ENCODE assay signal across 1 cellular context in the genomic region with DNA sequence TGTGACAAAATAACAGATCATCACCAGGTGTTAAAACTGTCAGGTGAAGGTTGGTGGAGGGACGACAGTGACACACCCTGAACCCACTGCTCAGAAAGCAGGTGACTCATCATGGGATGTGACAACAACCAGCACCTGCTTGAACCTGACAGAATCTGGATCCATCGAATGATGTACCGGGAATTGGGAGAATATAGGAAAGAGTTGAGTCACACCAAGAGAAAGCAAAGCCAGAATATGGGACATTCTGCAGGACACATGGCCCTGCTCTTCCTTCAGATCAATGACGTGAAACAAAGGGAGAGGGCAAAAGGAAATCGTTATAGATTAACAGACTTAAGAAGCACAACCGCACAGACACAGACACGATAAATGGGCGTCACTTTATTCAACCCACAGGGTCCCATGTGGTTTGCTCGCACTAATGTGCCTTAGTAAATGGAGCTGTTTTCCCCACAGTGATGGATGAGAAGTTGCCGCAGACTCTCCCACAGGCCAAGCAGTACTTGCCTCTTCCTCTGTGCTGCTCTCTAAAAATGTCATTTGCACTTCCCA.
TF ChIP-seq lines count a peak whose summit lies in the region.

No MANE protein-coding gene starts in this region.

TF ChIP-seq in H1, 55 proteins besides CTCF, POLR2A, EP300 and RAD21 (continued from another document):
- TF ChIP-seq, protein P1, sequence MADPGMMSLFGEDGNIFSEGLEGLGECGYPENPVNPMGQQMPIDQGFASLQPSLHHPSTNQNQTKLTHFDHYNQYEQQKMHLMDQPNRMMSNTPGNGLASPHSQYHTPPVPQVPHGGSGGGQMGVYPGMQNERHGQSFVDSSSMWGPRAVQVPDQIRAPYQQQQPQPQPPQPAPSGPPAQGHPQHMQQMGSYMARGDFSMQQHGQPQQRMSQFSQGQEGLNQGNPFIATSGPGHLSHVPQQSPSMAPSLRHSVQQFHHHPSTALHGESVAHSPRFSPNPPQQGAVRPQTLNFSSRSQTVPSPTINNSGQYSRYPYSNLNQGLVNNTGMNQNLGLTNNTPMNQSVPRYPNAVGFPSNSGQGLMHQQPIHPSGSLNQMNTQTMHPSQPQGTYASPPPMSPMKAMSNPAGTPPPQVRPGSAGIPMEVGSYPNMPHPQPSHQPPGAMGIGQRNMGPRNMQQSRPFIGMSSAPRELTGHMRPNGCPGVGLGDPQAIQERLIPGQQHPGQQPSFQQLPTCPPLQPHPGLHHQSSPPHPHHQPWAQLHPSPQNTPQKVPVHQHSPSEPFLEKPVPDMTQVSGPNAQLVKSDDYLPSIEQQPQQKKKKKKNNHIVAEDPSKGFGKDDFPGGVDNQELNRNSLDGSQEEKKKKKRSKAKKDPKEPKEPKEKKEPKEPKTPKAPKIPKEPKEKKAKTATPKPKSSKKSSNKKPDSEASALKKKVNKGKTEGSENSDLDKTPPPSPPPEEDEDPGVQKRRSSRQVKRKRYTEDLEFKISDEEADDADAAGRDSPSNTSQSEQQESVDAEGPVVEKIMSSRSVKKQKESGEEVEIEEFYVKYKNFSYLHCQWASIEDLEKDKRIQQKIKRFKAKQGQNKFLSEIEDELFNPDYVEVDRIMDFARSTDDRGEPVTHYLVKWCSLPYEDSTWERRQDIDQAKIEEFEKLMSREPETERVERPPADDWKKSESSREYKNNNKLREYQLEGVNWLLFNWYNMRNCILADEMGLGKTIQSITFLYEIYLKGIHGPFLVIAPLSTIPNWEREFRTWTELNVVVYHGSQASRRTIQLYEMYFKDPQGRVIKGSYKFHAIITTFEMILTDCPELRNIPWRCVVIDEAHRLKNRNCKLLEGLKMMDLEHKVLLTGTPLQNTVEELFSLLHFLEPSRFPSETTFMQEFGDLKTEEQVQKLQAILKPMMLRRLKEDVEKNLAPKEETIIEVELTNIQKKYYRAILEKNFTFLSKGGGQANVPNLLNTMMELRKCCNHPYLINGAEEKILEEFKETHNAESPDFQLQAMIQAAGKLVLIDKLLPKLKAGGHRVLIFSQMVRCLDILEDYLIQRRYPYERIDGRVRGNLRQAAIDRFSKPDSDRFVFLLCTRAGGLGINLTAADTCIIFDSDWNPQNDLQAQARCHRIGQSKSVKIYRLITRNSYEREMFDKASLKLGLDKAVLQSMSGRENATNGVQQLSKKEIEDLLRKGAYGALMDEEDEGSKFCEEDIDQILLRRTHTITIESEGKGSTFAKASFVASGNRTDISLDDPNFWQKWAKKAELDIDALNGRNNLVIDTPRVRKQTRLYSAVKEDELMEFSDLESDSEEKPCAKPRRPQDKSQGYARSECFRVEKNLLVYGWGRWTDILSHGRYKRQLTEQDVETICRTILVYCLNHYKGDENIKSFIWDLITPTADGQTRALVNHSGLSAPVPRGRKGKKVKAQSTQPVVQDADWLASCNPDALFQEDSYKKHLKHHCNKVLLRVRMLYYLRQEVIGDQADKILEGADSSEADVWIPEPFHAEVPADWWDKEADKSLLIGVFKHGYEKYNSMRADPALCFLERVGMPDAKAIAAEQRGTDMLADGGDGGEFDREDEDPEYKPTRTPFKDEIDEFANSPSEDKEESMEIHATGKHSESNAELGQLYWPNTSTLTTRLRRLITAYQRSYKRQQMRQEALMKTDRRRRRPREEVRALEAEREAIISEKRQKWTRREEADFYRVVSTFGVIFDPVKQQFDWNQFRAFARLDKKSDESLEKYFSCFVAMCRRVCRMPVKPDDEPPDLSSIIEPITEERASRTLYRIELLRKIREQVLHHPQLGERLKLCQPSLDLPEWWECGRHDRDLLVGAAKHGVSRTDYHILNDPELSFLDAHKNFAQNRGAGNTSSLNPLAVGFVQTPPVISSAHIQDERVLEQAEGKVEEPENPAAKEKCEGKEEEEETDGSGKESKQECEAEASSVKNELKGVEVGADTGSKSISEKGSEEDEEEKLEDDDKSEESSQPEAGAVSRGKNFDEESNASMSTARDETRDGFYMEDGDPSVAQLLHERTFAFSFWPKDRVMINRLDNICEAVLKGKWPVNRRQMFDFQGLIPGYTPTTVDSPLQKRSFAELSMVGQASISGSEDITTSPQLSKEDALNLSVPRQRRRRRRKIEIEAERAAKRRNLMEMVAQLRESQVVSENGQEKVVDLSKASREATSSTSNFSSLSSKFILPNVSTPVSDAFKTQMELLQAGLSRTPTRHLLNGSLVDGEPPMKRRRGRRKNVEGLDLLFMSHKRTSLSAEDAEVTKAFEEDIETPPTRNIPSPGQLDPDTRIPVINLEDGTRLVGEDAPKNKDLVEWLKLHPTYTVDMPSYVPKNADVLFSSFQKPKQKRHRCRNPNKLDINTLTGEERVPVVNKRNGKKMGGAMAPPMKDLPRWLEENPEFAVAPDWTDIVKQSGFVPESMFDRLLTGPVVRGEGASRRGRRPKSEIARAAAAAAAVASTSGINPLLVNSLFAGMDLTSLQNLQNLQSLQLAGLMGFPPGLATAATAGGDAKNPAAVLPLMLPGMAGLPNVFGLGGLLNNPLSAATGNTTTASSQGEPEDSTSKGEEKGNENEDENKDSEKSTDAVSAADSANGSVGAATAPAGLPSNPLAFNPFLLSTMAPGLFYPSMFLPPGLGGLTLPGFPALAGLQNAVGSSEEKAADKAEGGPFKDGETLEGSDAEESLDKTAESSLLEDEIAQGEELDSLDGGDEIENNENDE (IDR thresholded peaks at IDR 0.05; ENCODE audit: insufficient replicate concordance, low read length), result no peak
- TF ChIP-seq SIN3A (conservative IDR thresholded peaks at IDR 0.05 in 1 of 2, IDR thresholded peaks at IDR 0.05 in 1 of 2; ENCODE audit: low read depth in 1 of 2, low read length in 2 of 2) (no peak), KDM5A (IDR thresholded peaks at IDR 0.05; ENCODE audit: low read length) (no peak), NRF1 (IDR thresholded peaks at IDR 0.05; ENCODE audit: low read depth, low read length) (no peak), EZH2 (IDR thresholded peaks at IDR 0.05; ENCODE audit: low read depth, low read length, severe bottlenecking) (no peak), PHF8 (conservative IDR thresholded peaks at IDR 0.05; ENCODE audit: low read depth, low read length) (no peak), SUZ12 (IDR thresholded peaks at IDR 0.05; ENCODE audit: low read length) (no peak), FOSL1 (IDR thresholded peaks at IDR 0.05; ENCODE audit: insufficient read depth, low read depth, low read length) (no peak), RBBP5 (IDR thresholded peaks at IDR 0.05; ENCODE audit: borderline replicate concordance, low read depth, low read length) (no peak), ZNF274 (IDR thresholded peaks at IDR 0.05; ENCODE audit: borderline replicate concordance, extremely low read depth, low read length) (no peak)
TF ChIP-seq in H1: peak in this region for 0.
